Comparison of ENCODE assay signal across 12 cellular contexts in the genomic region with DNA sequence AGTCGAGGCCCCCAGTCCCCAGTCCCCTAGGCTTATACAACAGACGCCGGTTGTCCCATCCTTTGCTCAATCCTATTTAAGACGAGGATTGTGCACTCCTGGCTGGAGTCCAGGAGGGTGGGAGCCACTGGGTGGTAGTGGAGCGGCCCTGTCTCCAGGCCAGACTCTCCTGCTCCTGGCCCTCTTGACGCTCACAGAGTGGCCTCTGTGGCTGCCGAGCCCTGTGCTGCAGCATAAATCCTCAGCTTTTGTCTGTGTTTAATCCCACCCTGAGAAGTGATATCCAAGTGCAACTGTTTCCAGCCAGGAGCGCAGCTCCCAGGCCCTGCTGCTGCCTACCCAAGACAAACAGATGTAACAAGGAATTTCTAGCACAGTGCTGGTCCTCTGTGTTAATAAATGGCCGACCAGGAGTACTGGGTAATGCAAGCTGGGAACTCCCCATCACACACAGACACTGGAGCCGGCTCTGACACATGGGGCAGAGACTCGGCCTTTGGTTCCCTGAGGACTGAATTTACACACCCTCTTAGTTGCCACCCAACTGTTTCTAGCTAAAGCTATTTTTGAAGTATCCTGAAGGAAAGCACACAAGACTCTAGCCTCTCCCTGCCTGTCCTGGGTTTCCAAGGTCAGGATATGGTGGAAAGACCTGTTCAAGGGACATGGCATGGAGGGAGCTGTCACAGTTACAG.
DNase-seq lines count a peak whose midpoint lies in the region; ATAC-seq and TF ChIP-seq lines count a peak whose summit lies in the region.
"Had no signal": no experiment of that assay in that cellular context is flagged by ENCODE, and none has a peak within 500 bp of the region (broad histone marks: within the 10 kb centered on the region; RNA-seq: fewer than 3 reads in every experiment).

No MANE protein-coding gene starts in this region.

- no peaks in the 10 kb centered on the region for H3K4me1 Mint-ChIP-seq in stimulated activated naive CD8-positive, alpha-beta T cell treated with anti-CD3 and anti-CD28 coated beads, Interleukin-15, amount 100 ng/mL, for 72 hours

- H3K9me3 Mint-ChIP-seq in stimulated activated naive CD8-positive, alpha-beta T cell treated with anti-CD3 and anti-CD28 coated beads, Interleukin-15, amount 100 ng/mL, for 72 hours: no peaks in the 10 kb centered on the region

- DNase-seq in stimulated activated naive CD8-positive, alpha-beta T cell treated with anti-CD3 and anti-CD28 coated beads, Interleukin-15, amount 100 ng/mL, for 72 hours: no peak
- DNase-seq in stimulated activated naive CD8-positive, alpha-beta T cell treated with anti-CD3 and anti-CD28 coated beads, Interleukin-15, Interleukin-2, amounts not matched to agents 100 U/mL and 50 U/mL, for 24 hours: no peak
- DNase-seq in fibroblast of the aortic adventitia (ENCODE audit: low read depth) (peak; percentile 29), myocyte (ENCODE audit: low read depth) (peak; percentile 41), NCI-H2171 (lab: John Stamatoyannopoulos, UW) (no peak)
- DNase-seq in activated CD4-positive, alpha-beta T cell treated with anti-CD3 and anti-CD28 coated beads for 48 hours: no peak
- DNase-seq: activated naive CD4-positive, alpha-beta T cell treated with anti-CD3 and anti-CD28 coated beads, Interleukin-2, amount 50 U/mL, for 16 hours; cortex of kidney; NCI-H2081 had no signal

- no peak overlapping the region for H3K4me3 Mint-ChIP-seq in stimulated activated naive CD8-positive, alpha-beta T cell treated with anti-CD3 and anti-CD28 coated beads, Interleukin-15, amount 100 ng/mL, for 72 hours

- no peak overlapping the region for H3K27ac Mint-ChIP-seq in stimulated activated naive CD8-positive, alpha-beta T cell treated with anti-CD3 and anti-CD28 coated beads, Interleukin-15, amount 100 ng/mL, for 72 hours

- ATAC-seq in stimulated activated naive CD8-positive, alpha-beta T cell treated with anti-CD3 and anti-CD28 coated beads, Interleukin-15, amount 100 ng/mL, for 72 hours: peak; percentile 35
- no peak for ATAC-seq in stimulated activated naive CD8-positive, alpha-beta T cell treated with anti-CD3 and anti-CD28 coated beads, Interleukin-15, Interleukin-2, amounts not matched to agents 100 U/mL and 50 U/mL, for 24 hours
- ATAC-seq in GM21360 (IDR thresholded peaks at IDR 0.05; ENCODE audit: unreplicated experiment) (no peak), GM19467 (IDR thresholded peaks at IDR 0.05; ENCODE audit: unreplicated experiment) (no peak)

- H3K4me3 ChIP-seq in fibroblast of the aortic adventitia (ENCODE audit: low read depth, low read length): no peak overlapping the region
- H3K4me3 ChIP-seq: PC-9 had no signal

- H3K27me3 Mint-ChIP-seq in stimulated activated naive CD8-positive, alpha-beta T cell treated with anti-CD3 and anti-CD28 coated beads, Interleukin-15, amount 100 ng/mL, for 72 hours: no peaks in the 10 kb centered on the region

- TF ChIP-seq CTCF in fibroblast of the aortic adventitia (IDR thresholded peaks at IDR 0.05; ENCODE audit: insufficient read depth, low read length): no peak

Comparison
In these comparisons a context has a peak if more than half of its experiments do, and no peak if none do; other contexts are left out.
1. DNase-seq: peak in fibroblast of the aortic adventitia (single experiment) and myocyte (single experiment); none in stimulated activated naive CD8-positive, alpha-beta T cell treated with anti-CD3 and anti-CD28 coated beads, Interleukin-15, amount 100 ng/mL, for 72 hours (0 of 2), stimulated activated naive CD8-positive, alpha-beta T cell treated with anti-CD3 and anti-CD28 coated beads, Interleukin-15, Interleukin-2, amounts not matched to agents 100 U/mL and 50 U/mL, for 24 hours (single experiment), activated CD4-positive, alpha-beta T cell treated with anti-CD3 and anti-CD28 coated beads for 48 hours (single experiment) and NCI-H2171 (single experiment).